16 cellular contexts compared by ENCODE assay signal in the genomic region with DNA sequence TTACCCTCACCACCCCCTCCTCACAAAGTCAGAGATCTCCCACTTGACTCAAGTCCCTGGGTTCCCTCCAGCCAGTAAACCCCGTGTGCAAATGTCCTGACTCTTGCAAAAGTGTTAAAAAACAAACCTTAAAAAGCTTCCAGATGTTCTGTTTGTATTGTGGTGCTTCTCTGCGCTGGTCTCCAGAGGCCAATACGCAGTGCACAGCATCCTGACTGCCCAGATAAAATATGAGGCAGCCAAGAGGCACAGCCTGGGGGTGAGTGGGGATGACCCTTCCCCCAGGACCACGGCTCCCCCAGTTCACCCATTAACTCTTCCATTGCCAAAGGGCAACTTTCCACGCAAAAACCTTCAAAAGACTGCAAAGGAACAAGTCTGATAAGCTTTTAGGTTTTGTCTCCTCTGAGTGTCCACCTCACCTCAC.
DNase-seq lines count a peak whose midpoint lies in the region; ATAC-seq and TF ChIP-seq lines count a peak whose summit lies in the region.
"Had no signal": no experiment of that assay in that cellular context is flagged by ENCODE, and none has a peak within 500 bp of the region (broad histone marks: within the 10 kb centered on the region; RNA-seq: fewer than 3 reads in every experiment).

No MANE protein-coding gene starts in this region.

- CTCF ChIA-PET in PC-9 (lab: Charles Lee): no interaction called here

- no peak overlapping the region for H3K4me3 ChIP-seq in AG10803 (ENCODE audit: low read length)
- no peak overlapping the region for H3K4me3 ChIP-seq in PC-9
- no peak overlapping the region for H3K4me3 ChIP-seq in hepatocyte
- no peak overlapping the region for H3K4me3 ChIP-seq in osteoblast (ENCODE audit: insufficient read depth, low read length)
- H3K4me3 ChIP-seq: A549, K562 had no signal

- peaks cover 84% of the 10 kb centered on the region for H3K79me2 ChIP-seq in PC-9 (ENCODE audit: low read depth)
- peaks cover 18% of the 10 kb centered on the region for H3K79me2 ChIP-seq in hepatocyte
- H3K79me2 ChIP-seq in osteoblast (ENCODE audit: insufficient read depth, low read length): no peaks in the 10 kb centered on the region

- H4K20me1 ChIP-seq in PC-9 (ENCODE audit: insufficient read depth): no peaks in the 10 kb centered on the region
- H4K20me1 ChIP-seq in hepatocyte (ENCODE audit: insufficient read depth, poor library complexity, severe bottlenecking): no peaks in the 10 kb centered on the region
- H4K20me1 ChIP-seq in osteoblast (ENCODE audit: insufficient read depth, low read length): no peaks in the 10 kb centered on the region

- 43% methylated on average over 5 of the region's 5 CpGs for WGBS in hepatocyte (ENCODE audit: low lambda C conversion rate, missing lambda C conversion rate)

- peaks cover 10% of the 10 kb centered on the region for H3K9me3 ChIP-seq in PC-9 (ENCODE audit: insufficient read depth, low read depth)
- H3K9me3 ChIP-seq in hepatocyte (ENCODE audit: low read depth): peaks cover 3% of the 10 kb centered on the region
- peaks cover under 1% of the 10 kb centered on the region for H3K9me3 ChIP-seq in osteoblast (ENCODE audit: low read depth, low read length)

- DNase-seq in AG10803 (ENCODE audit: low read depth) (peak; percentile 62), PC-9 (peak in 1 of 2 experiments; percentile 34), fibroblast of peridontal ligament (ENCODE audit: extremely low read depth) (peak; percentile 39), hepatocyte (ENCODE audit: low spot score) (no peak), osteoblast (ENCODE audit: insufficient read length, low spot score, missing footprints) (no peak), A172 (ENCODE audit: low spot score) (no peak), DMS53 treated with DMSO at 0.1 percent for 48 hours (lab: John Stamatoyannopoulos, UW; ENCODE audit: unreplicated experiment) (no peak)
- DNase-seq: COR-L47, NCI-H1417 treated with DMSO at 0.1 percent for 48 hours, NCI-H2029, NCI-H2171, NCI-H446, NCI-H774 had no signal

- H3K4me2 ChIP-seq in PC-9: no peak overlapping the region
- peak overlapping the region; percentile 53 for H3K4me2 ChIP-seq in hepatocyte
- no peak overlapping the region for H3K4me2 ChIP-seq in osteoblast (ENCODE audit: insufficient read depth, low read length)
- H3K4me2 ChIP-seq: A549 had no signal

- TF ChIP-seq CTCF in AG10803 (conservative IDR thresholded peaks at IDR 0.05; ENCODE audit: low read length) (no peak), PC-9 (conservative IDR thresholded peaks at IDR 0.05) (no peak), hepatocyte (IDR thresholded peaks at IDR 0.05; ENCODE audit: poor library complexity) (no peak), osteoblast (IDR thresholded peaks at IDR 0.05; ENCODE audit: extremely low read depth, low read depth, low read length) (no peak)

- H3K9me2 ChIP-seq in PC-9 (ENCODE audit: insufficient read depth) (no peaks in the 10 kb centered on the region), hepatocyte (replicated peaks; ENCODE audit: insufficient read depth) (no peaks in the 10 kb centered on the region)

- peaks cover 60% of the 10 kb centered on the region for H3F3A ChIP-seq in PC-9 (ENCODE audit: insufficient read depth, low read depth)

- H3K27ac ChIP-seq in PC-9: peak overlapping the region; percentile 99
- peak overlapping the region; percentile 87 for H3K27ac ChIP-seq in hepatocyte
- no peak overlapping the region for H3K27ac ChIP-seq in osteoblast (ENCODE audit: low read depth, low read length)

- no peak for ATAC-seq in HG03095 (IDR thresholded peaks at IDR 0.05; ENCODE audit: unreplicated experiment)
- ATAC-seq: A549, K562 had no signal

- POLR2A ChIA-PET in PC-9 (lab: Charles Lee; ENCODE audit: unreplicated experiment): interaction anchor here (0.7 kb wide), 1 partner anchor 239 kb away, joined by 4 read pairs; no protein-coding TSS in a partner anchor

- BruUV-seq in PC-9 (replicated peaks; lab: Mats Ljungman, UMichigan): no TSS peak

- intact Hi-C loops in PC-9 (cut with micrococcal nuclease; ENCODE audit: unreplicated experiment): no loop called here

- peaks cover 23% of the 10 kb centered on the region for H3K36me3 ChIP-seq in PC-9 (ENCODE audit: low read depth)
- H3K36me3 ChIP-seq in hepatocyte (replicated peaks; ENCODE audit: insufficient read depth, low read depth): no peaks in the 10 kb centered on the region
- H3K36me3 ChIP-seq in osteoblast (ENCODE audit: insufficient read depth, low read length): no peaks in the 10 kb centered on the region

- H3K27me3 ChIP-seq in PC-9 (ENCODE audit: insufficient read depth, low read depth) (no peaks in the 10 kb centered on the region), hepatocyte (no peaks in the 10 kb centered on the region), osteoblast (ENCODE audit: insufficient read depth, low read length) (no peaks in the 10 kb centered on the region)

- H2AFZ ChIP-seq in PC-9 (no peak overlapping the region), hepatocyte (no peak overlapping the region), osteoblast (ENCODE audit: low read length) (no peak overlapping the region)

- H3K4me1 ChIP-seq in PC-9 (replicated peaks; ENCODE audit: insufficient read depth): peaks cover 66% of the 10 kb centered on the region
- peaks cover 23% of the 10 kb centered on the region for H3K4me1 ChIP-seq in hepatocyte (ENCODE audit: insufficient read depth)
- peaks cover 19% of the 10 kb centered on the region for H3K4me1 ChIP-seq in osteoblast (ENCODE audit: insufficient read depth, low read length)

Comparison
In these comparisons a context has a peak if more than half of its experiments do, and no peak if none do; other contexts are left out.
1. DNase-seq: peak in AG10803 (single experiment) and fibroblast of peridontal ligament (single experiment); none in hepatocyte (single experiment), osteoblast (single experiment), A172 (single experiment) and DMS53 treated with DMSO at 0.1 percent for 48 hours (single experiment).